In genomic region chr1:171141336-171142051, GRCh38 we compare ENCODE assay signal across 9 cellular contexts. TPM values are rescaled to one million over a fixed set of nuclear protein-coding genes. Genes with fewer than 3 reads are reported as not detected.
A peak's percentile ranks its signal among the peaks of the same experiment; 100 is the strongest.
DNase-seq lines count a peak whose midpoint lies in the region; ATAC-seq and TF ChIP-seq lines count a peak whose summit lies in the region.
"Had no signal": no experiment of that assay in that cellular context is flagged by ENCODE, and none has a peak within 500 bp of the region (broad histone marks: within the 10 kb centered on the region; RNA-seq: fewer than 3 reads in every experiment).

No MANE protein-coding gene starts in this region.

- H3K27me3 ChIP-seq in hepatocyte, result no peaks in the 10 kb centered on the region

- in situ Hi-C loops in GM13977 (cut with MboI; ENCODE audit: low pct_unique_long_range_greater_than_20kb, low sequenced_read_pairs, unreplicated experiment), result no loop called here

- H3K9me2 ChIP-seq in hepatocyte (replicated peaks; ENCODE audit: insufficient read depth), result no peaks in the 10 kb centered on the region

- H3K4me2 ChIP-seq in hepatocyte, result peak overlapping the region; percentile 49

- H3K79me2 ChIP-seq in hepatocyte, result no peaks in the 10 kb centered on the region

- TF ChIP-seq CTCF in hepatocyte (IDR thresholded peaks at IDR 0.05; ENCODE audit: poor library complexity), result peak; percentile 26
- TF ChIP-seq CTCF in GM13977 (IDR thresholded peaks at IDR 0.05; ENCODE audit: extremely low read depth, insufficient read depth, missing control alignments), result no peak

- peak; percentile 86 for ATAC-seq in sciatic nerve

- intact Hi-C loops in sciatic nerve (cut with DNase I), result no loop called here

- peaks cover 34% of the 10 kb centered on the region for H3K4me1 ChIP-seq in hepatocyte (ENCODE audit: insufficient read depth)

- H3K36me3 ChIP-seq in hepatocyte (replicated peaks; ENCODE audit: insufficient read depth, low read depth), result no peaks in the 10 kb centered on the region

- H3K4me3 ChIP-seq in hepatocyte, result no peak overlapping the region

- no peaks in the 10 kb centered on the region for H4K20me1 ChIP-seq in hepatocyte (ENCODE audit: insufficient read depth, poor library complexity, severe bottlenecking)

- WGBS in hepatocyte (ENCODE audit: low lambda C conversion rate, missing lambda C conversion rate), result 53% methylated on average over 4 of the region's 4 CpGs

- H3K9me3 ChIP-seq in hepatocyte (ENCODE audit: low read depth), result no peaks in the 10 kb centered on the region

- no peak overlapping the region for H2AFZ ChIP-seq in hepatocyte

- DNase-seq in GM04504 (ENCODE audit: low read depth), result peak; percentile 59
- DNase-seq in astrocyte of the hippocampus (ENCODE audit: low read depth, low spot score), result peak; percentile 92
- peak; percentile 46 for DNase-seq in hepatocyte (ENCODE audit: low spot score)
- peak; percentile 70 for DNase-seq in sciatic nerve (ENCODE audit: low spot score)
- no peak for DNase-seq in islet precursor cell
- no peak for DNase-seq in NCI-H187 (lab: John Stamatoyannopoulos, UW)
- no peak for DNase-seq in GM13977 (ENCODE audit: low spot score)
- DNase-seq in stimulated activated CD4-positive, alpha-beta T cell treated with anti-CD3 and anti-CD28 coated beads, Interleukin-4, amount 100 ng/mL, for 1 hour, result no peak
- DNase-seq: activated CD4-positive, alpha-beta memory T cell treated with anti-CD3 and anti-CD28 coated beads, Interleukin-2, amount 10 ng/mL, durations not matched to agents 7 days and 5 days had no signal

- peak overlapping the region; percentile 87 for H3K27ac ChIP-seq in hepatocyte

RNA-seq across cellular contexts. Expression of gene FMO2, which starts 43.6 kb away (rescaled TPM):
- total RNA-seq in hepatocyte (0.70 and 2.0 TPM in 2 replicates), sciatic nerve (58.3 TPM)
- not detected in 2 replicates for polyA plus RNA-seq in hepatocyte
- total RNA-seq: activated CD4-positive, alpha-beta memory T cell treated with anti-CD3 and anti-CD28 coated beads, Interleukin-2, amount 10 ng/mL, durations not matched to agents 7 days and 5 days had no signal

RNA-seq across cellular contexts. Expression of gene FMO3, which starts 50.8 kb away (rescaled TPM):
- 0.16 and 1.6 TPM in 2 replicates for total RNA-seq in hepatocyte
- polyA plus RNA-seq in hepatocyte, result 0.49 and 0.52 TPM in 2 replicates
- 3.0 TPM for total RNA-seq in sciatic nerve
- total RNA-seq: activated CD4-positive, alpha-beta memory T cell treated with anti-CD3 and anti-CD28 coated beads, Interleukin-2, amount 10 ng/mL, durations not matched to agents 7 days and 5 days had no signal

Comparison
In these comparisons a context has a peak if more than half of its experiments do, and no peak if none do; other contexts are left out.
1. DNase-seq: peak in GM04504 (single experiment), astrocyte of the hippocampus (single experiment), hepatocyte (single experiment) and sciatic nerve (single experiment); none in islet precursor cell (single experiment), NCI-H187 (0 of 2), GM13977 (single experiment) and stimulated activated CD4-positive, alpha-beta T cell treated with anti-CD3 and anti-CD28 coated beads, Interleukin-4, amount 100 ng/mL, for 1 hour (single experiment).
2. RNA of gene FMO2, which starts 43.6 kb away (total RNA-seq): 58.3 TPM in sciatic nerve (single experiment); 0.70 to 2.0 TPM in hepatocyte; every median in the first group is over 10 times any median in the second.